30 cellular contexts compared by ENCODE assay signal in the genomic region with DNA sequence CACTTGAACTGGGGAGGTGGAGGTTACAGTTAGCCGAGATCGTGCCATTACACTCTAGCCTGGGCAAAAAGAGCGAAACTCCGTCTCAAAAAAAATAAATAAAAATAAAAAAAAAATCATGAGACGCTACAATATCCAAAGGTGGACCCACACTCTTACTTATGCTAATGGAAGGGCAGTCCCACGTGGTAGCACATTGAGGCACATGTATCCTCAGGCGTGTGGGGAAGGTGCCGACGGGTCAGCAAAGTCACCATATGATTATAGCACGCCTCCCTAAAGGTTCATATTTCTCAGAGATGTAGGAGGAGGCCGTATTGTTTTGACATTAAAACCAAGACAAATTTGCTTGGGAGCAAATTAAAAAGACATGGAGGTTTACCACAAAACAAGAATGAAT.
DNase-seq lines count a peak whose midpoint lies in the region; ATAC-seq, FAIRE-seq and TF ChIP-seq lines count a peak whose summit lies in the region.
"Had no signal": no experiment of that assay in that cellular context is flagged by ENCODE, and none has a peak within 500 bp of the region (broad histone marks: within the 10 kb centered on the region; RNA-seq: fewer than 3 reads in every experiment).

No MANE protein-coding gene starts in this region.

- no peaks in the 10 kb centered on the region for H3K9me1 ChIP-seq in K562 (ENCODE audit: control insufficient read depth, insufficient read depth, low read length)

- intact Hi-C loops in HepG2 (cut with micrococcal nuclease; ENCODE audit: unreplicated experiment) (no loop called here), right lobe of liver (cut with DNase I) (loop anchor here (10.0 kb wide), 1 partner anchor 315 kb away; no protein-coding TSS in a partner anchor), K562 (cut with micrococcal nuclease) (no loop called here), testis (cut with DNase I; ENCODE audit: low total_unique reads) (loop anchor here (10.0 kb wide), 1 partner anchor 315 kb away; no protein-coding TSS in a partner anchor)

- H3K27me3 ChIP-seq in HepG2 (ENCODE audit: control insufficient read depth in 1 of 2, insufficient read depth in 2 of 2, low read length in 2 of 2) (no peaks in the 10 kb centered on the region), right lobe of liver (no peaks in the 10 kb centered on the region), K562 (ENCODE audit: control insufficient read depth in 2 of 2, insufficient read depth in 2 of 2, low read length in 2 of 2) (0 out of 5 replicates have a peak, but pooled peaks cover 2 to 4% of the 10 kb centered on the region in 2 experiments), testis (no peaks in the 10 kb centered on the region)
- H3K27me3 ChIP-seq: BE2C; BLaER1; BLaER1 treated with 17β-estradiol and CSF1 and Interleukin-3, amounts not matched to agents 10 nM and 100 nM had no signal

- H2AFZ ChIP-seq in HepG2 (ENCODE audit: low read length): no peak overlapping the region
- peak overlapping the region; percentile 38; the same call in 1 of the 2 replicates for H2AFZ ChIP-seq in K562 (ENCODE audit: low read depth, low read length)

- H3K36me3 ChIP-seq in HepG2 (replicated peaks in 1 of 2; ENCODE audit: control insufficient read depth in 1 of 2, insufficient read depth in 2 of 2, low read length in 2 of 2): no peaks in the 10 kb centered on the region
- no peaks in the 10 kb centered on the region for H3K36me3 ChIP-seq in right lobe of liver
- no peaks in the 10 kb centered on the region for H3K36me3 ChIP-seq in K562 (ENCODE audit: control insufficient read depth, insufficient read depth, low read length)
- no peaks in the 10 kb centered on the region for H3K36me3 ChIP-seq in testis (ENCODE audit: low read depth, missing control alignments)
- H3K36me3 ChIP-seq: BE2C; BLaER1; BLaER1 treated with 17β-estradiol and CSF1 and Interleukin-3, amounts not matched to agents 10 nM and 100 nM had no signal

- H3K27ac ChIP-seq in HepG2 (ENCODE audit: extremely low read length, insufficient read depth, low read length) (no peak overlapping the region), right lobe of liver (no peak overlapping the region), K562 (ENCODE audit: extremely low read depth, low read depth, low read length) (no peak overlapping the region), testis (no peak overlapping the region)
- H3K27ac ChIP-seq: 22Rv1; A549; BLaER1; BLaER1 treated with 17β-estradiol and CSF1 and Interleukin-3, amounts not matched to agents 10 nM and 100 nM; C4-2B had no signal

- POLR2A ChIA-PET in HepG2 (lab: Yijun Ruan, JAX): interaction anchor here (0.7 kb wide), 1 partner anchor 148 kb away, joined by 4 read pairs; no protein-coding TSS in a partner anchor
- POLR2A ChIA-PET in K562 (lab: Yijun Ruan, JAX): interaction anchor here (0.6 kb wide), 1 partner anchor 391 kb away, joined by 3 read pairs; no protein-coding TSS in a partner anchor

- BruUV-seq in HepG2 (replicated peaks; lab: Mats Ljungman, UMichigan) (no TSS peak), K562 (replicated peaks; lab: Mats Ljungman, UMichigan) (no TSS peak)

- TF ChIP-seq EP300 in HepG2 (IDR thresholded peaks at IDR 0.05; ENCODE audit: low read depth in 2 of 2, low read length in 2 of 2) (no peak), HepG2 (CRISPR knock-in tag; IDR thresholded peaks at IDR 0.05; ENCODE audit: borderline replicate concordance) (no peak), K562 (IDR thresholded peaks at IDR 0.05; ENCODE audit: low read length) (no peak)

- TF ChIP-seq POLR2A in HepG2 (IDR thresholded peaks at IDR 0.05; ENCODE audit: insufficient read depth in 1 of 2, low read depth in 2 of 2, low read length in 2 of 2): no peak
- no peak for TF ChIP-seq POLR2A in right lobe of liver (IDR thresholded peaks at IDR 0.05)
- no peak for TF ChIP-seq POLR2A in K562 (conservative IDR thresholded peaks at IDR 0.05)
- no peak for TF ChIP-seq POLR2A in testis (IDR thresholded peaks at IDR 0.05)

- TF ChIP-seq RAD21 in HepG2 (CRISPR knock-in tag; IDR thresholded peaks at IDR 0.05) (no peak), K562 (CRISPR knock-in tag; conservative IDR thresholded peaks at IDR 0.05 in 1 of 2, IDR thresholded peaks at IDR 0.05 in 1 of 2) (no peak)

- 59% methylated on average over 11 of the region's 11 CpGs for WGBS in HepG2 (ENCODE audit: low lambda C conversion rate)
- 84% methylated on average over 10 of the region's 11 CpGs for WGBS in right lobe of liver (ENCODE audit: insufficient coverage, low coverage, low lambda C conversion rate, missing lambda C conversion rate)
- WGBS in K562 (ENCODE audit: insufficient coverage, low coverage, missing lambda C conversion rate): 13% methylated on average over 11 of the region's 11 CpGs
- WGBS in testis, 2 donors: 66 to 79% methylated on average over 11 of the region's 11 CpGs

- H3K9me3 ChIP-seq in HepG2 (ENCODE audit: low read length) (no peaks in the 10 kb centered on the region), right lobe of liver (no peaks in the 10 kb centered on the region), K562 (replicated peaks; ENCODE audit: control insufficient read depth, insufficient read depth, low read depth, low read length) (no peaks in the 10 kb centered on the region), testis (no peaks in the 10 kb centered on the region)
- H3K9me3 ChIP-seq: A549, BE2C, Caco-2 had no signal

- ATAC-seq in HepG2 (no peak), right lobe of liver (no peak), K562 (no peak)
- ATAC-seq: CD8-positive, alpha-beta T cell had no signal

- TF ChIP-seq CTCF in HepG2 (CRISPR knock-in tag; IDR thresholded peaks at IDR 0.05) (no peak), right lobe of liver (IDR thresholded peaks at IDR 0.05) (no peak), K562 (IDR thresholded peaks at IDR 0.05 in 2 of 3, conservative IDR thresholded peaks at IDR 0.05 in 1 of 3; ENCODE audit: insufficient read depth in 2 of 3, low read depth in 1 of 3, low read length in 3 of 3) (no peak), testis (IDR thresholded peaks at IDR 0.05) (no peak)

- DNase-seq in HepG2 (ENCODE audit: low spot score) (no peak), right lobe of liver (no peak), K562 (ENCODE audit: extremely low read depth in 1 of 4, low spot score in 3 of 4) (no peak), testis (no peak)
- DNase-seq: 8988T; ACHN; AML-193; BE2C; C1 segment of cervical spinal cord; Caco-2; Calu3; CD4-positive, alpha-beta T cell; CD4-positive, CD25-positive, alpha-beta regulatory T cell; CD8-positive, alpha-beta memory T cell; CD8-positive, alpha-beta T cell; COR-L47; DMS 273 treated with DMSO at 0.1 percent for 48 hours; DMS153; DMS53; DMS79; DMS79 treated with DMSO at 0.1 percent for 48 hours; DND-41; EL had no signal

- in situ Hi-C loops in HepG2 (cut with HindIII; ENCODE audit: extremely low pct_ligation_motif_present, low pct_unique_long_range_greater_than_20kb) (no loop called here), K562 (cut with MboI) (loop anchor here (25.0 kb wide), 1 partner anchor 593 kb away; no protein-coding TSS in a partner anchor)

- H3K4me3 ChIP-seq in HepG2 (replicated peaks in 1 of 3; ENCODE audit: insufficient read depth in 1 of 3, low read depth in 2 of 3, low read length in 3 of 3): no peak overlapping the region
- H3K4me3 ChIP-seq in right lobe of liver: no peak overlapping the region
- H3K4me3 ChIP-seq in K562: no peak overlapping the region
- H3K4me3 ChIP-seq in testis: no peak overlapping the region
- H3K4me3 ChIP-seq: A549; BLaER1; BLaER1 treated with 17β-estradiol and CSF1 and Interleukin-3, amounts not matched to agents 10 nM and 100 nM had no signal

- H3K79me2 ChIP-seq in HepG2 (ENCODE audit: insufficient read depth, low read length) (no peaks in the 10 kb centered on the region), K562 (ENCODE audit: control insufficient read depth, insufficient read depth, low read length) (no peaks in the 10 kb centered on the region)

- H3K4me1 ChIP-seq in HepG2 (ENCODE audit: insufficient read depth, low read length) (no peaks in the 10 kb centered on the region), right lobe of liver (no peaks in the 10 kb centered on the region), K562 (replicated peaks in 1 of 2; ENCODE audit: control insufficient read depth in 2 of 2, insufficient read depth in 2 of 2, low read length in 2 of 2) (peaks cover 0 to 3% of the 10 kb centered on the region in 2 experiments; a peak in 1 of 5 replicates), testis (no peaks in the 10 kb centered on the region)
- H3K4me1 ChIP-seq: A549, BE2C, Caco-2 had no signal

- H4K20me1 ChIP-seq in HepG2 (ENCODE audit: insufficient read depth, low read length): no peaks in the 10 kb centered on the region
- no peaks in the 10 kb centered on the region for H4K20me1 ChIP-seq in K562 (replicated peaks; ENCODE audit: control insufficient read depth, insufficient read depth, low read length)
- H4K20me1 ChIP-seq: BLaER1; BLaER1 treated with 17β-estradiol and CSF1 and Interleukin-3, amounts not matched to agents 10 nM and 100 nM had no signal

- H3K9ac ChIP-seq in HepG2 (ENCODE audit: insufficient read depth, low read depth, low read length) (no peak overlapping the region), K562 (ENCODE audit: insufficient read depth in 1 of 2, low read depth in 2 of 2, low read length in 2 of 2) (no peak overlapping the region)
- H3K9ac ChIP-seq: BLaER1; BLaER1 treated with 17β-estradiol and CSF1 and Interleukin-3, amounts not matched to agents 10 nM and 100 nM had no signal

- no peak for FAIRE-seq in HepG2 (lab: Jason Lieb, UNC)
- no peak for FAIRE-seq in K562 (lab: Jason Lieb, UNC)
- FAIRE-seq: A204.1, A549, D721Med had no signal

- H3K4me2 ChIP-seq in HepG2 (ENCODE audit: low read depth, low read length) (no peak overlapping the region), K562 (ENCODE audit: insufficient read depth, low read length) (no peak overlapping the region)
- H3K4me2 ChIP-seq: A549; BLaER1; BLaER1 treated with 17β-estradiol and CSF1 and Interleukin-3, amounts not matched to agents 10 nM and 100 nM had no signal

- CTCF ChIA-PET in HepG2 (lab: Yijun Ruan, JAX; ENCODE audit: low intra/inter-chr PET ratio, low total read pairs): no interaction called here
- CTCF ChIA-PET in K562 (lab: Yijun Ruan, JAX; ENCODE audit: low intra/inter-chr PET ratio): no interaction called here

TF ChIP-seq in K562, 482 proteins besides CTCF, POLR2A, EP300 and RAD21 (continues in another document):
- TF ChIP-seq, protein P1, sequence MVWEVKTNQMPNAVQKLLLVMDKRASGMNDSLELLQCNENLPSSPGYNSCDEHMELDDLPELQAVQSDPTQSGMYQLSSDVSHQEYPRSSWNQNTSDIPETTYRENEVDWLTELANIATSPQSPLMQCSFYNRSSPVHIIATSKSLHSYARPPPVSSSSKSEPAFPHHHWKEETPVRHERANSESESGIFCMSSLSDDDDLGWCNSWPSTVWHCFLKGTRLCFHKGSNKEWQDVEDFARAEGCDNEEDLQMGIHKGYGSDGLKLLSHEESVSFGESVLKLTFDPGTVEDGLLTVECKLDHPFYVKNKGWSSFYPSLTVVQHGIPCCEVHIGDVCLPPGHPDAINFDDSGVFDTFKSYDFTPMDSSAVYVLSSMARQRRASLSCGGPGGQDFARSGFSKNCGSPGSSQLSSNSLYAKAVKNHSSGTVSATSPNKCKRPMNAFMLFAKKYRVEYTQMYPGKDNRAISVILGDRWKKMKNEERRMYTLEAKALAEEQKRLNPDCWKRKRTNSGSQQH (CRISPR knock-in tag; IDR thresholded peaks at IDR 0.05): no peak
- TF ChIP-seq CBX8 (IDR thresholded peaks at IDR 0.05; ENCODE audit: borderline replicate concordance, extremely low read depth, low read depth, low read length, poor library complexity, severe bottlenecking): no peak

Comparison
In these comparisons a context has a peak if more than half of its experiments do, and no peak if none do; other contexts are left out.
1. intact Hi-C loops: an anchor here in right lobe of liver (10.0 kb wide) and testis (10.0 kb wide); none called in HepG2 and K562.